In the genomic region with DNA sequence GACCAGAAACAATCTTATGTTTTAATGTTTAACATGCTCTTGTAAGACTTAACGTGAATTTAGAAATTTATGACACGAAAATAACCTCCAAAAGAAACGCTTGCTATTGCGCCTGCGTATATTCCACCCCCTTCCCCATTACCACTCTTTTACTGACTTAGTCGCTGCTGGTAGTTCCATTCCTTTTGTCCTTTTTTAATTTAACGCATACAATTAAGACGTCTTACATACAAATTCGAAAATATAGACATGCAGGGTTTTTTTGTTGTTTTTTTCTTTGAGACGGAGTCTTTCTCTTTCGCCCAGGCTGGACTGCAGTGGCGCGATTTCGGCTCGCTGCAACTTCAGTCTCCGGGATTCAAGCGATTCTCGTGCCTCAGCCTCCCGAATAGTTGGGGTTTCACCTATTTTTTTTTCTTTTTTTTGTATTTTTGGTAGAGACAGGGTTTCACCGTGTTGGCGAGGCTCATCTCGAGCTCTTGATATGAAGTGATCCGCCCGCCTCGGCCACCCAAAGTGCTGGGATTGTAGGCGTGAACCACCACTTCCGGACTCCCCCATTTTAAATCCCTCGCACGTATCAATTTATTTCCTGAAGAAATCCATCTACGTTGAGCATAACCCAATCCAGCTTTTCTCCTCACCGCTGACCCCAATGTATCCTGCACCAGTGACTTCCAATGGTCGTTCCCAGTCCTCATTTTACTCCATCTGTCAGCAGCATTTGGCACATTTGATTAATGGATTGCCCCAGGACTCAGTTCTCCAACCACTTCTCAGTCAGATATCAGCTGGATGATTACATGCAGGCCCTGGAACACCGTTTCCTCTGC, we compare ENCODE assay signal across 1 cellular context.
TF ChIP-seq lines count a peak whose summit lies in the region.

No MANE protein-coding gene starts in this region.

TF ChIP-seq in HCT116, 20 proteins besides CTCF, POLR2A, EP300 and RAD21 (continued from another document):
- TF ChIP-seq EZH2phosphoT487 (IDR thresholded peaks at IDR 0.05; ENCODE audit: borderline replicate concordance) (no peak), SIN3A (IDR thresholded peaks at IDR 0.05; ENCODE audit: low read depth) (no peak), YY1 (IDR thresholded peaks at IDR 0.05; ENCODE audit: extremely low read depth, insufficient replicate concordance, low read depth, low read length) (no peak), EGR1 (IDR thresholded peaks at IDR 0.05; ENCODE audit: low read depth) (no peak), ZBTB33 (IDR thresholded peaks at IDR 0.05; ENCODE audit: extremely low read depth, insufficient replicate concordance, low read length) (no peak), SP1 (IDR thresholded peaks at IDR 0.05; ENCODE audit: low read depth) (no peak)
TF ChIP-seq in HCT116: peak in this region for 0.
